Comparison of ENCODE assay signal across 1 cellular context in genomic region chr20:32019563-32020463, GRCh38.
TF ChIP-seq lines count a peak whose summit lies in the region.

No MANE protein-coding gene starts in this region.

TF ChIP-seq in H1, 55 proteins besides CTCF, POLR2A, EP300 and RAD21:
- TF ChIP-seq CEBPB (IDR thresholded peaks at IDR 0.05; ENCODE audit: low read depth, low read length): no peak
- peak in 1 of 2 experiments; percentile 10; a peak in 1 of 4 replicates for TF ChIP-seq SIN3A (conservative IDR thresholded peaks at IDR 0.05 in 1 of 2, IDR thresholded peaks at IDR 0.05 in 1 of 2; ENCODE audit: low read depth in 1 of 2, low read length in 2 of 2)
- TF ChIP-seq SP1 (IDR thresholded peaks at IDR 0.05; ENCODE audit: low read depth, low read length): no peak
- TF ChIP-seq RXRA (IDR thresholded peaks at IDR 0.05; ENCODE audit: insufficient read depth, low read depth, low read length): no peak
- TF ChIP-seq CBX5 (IDR thresholded peaks at IDR 0.05; ENCODE audit: low read depth, low read length): no peak
- TF ChIP-seq ATF3 (IDR thresholded peaks at IDR 0.05; ENCODE audit: insufficient read depth, low read depth, low read length): no peak
- TF ChIP-seq BACH1 (IDR thresholded peaks at IDR 0.05; ENCODE audit: low read length): no peak
